21 cellular contexts compared by ENCODE assay signal in the genomic region with DNA sequence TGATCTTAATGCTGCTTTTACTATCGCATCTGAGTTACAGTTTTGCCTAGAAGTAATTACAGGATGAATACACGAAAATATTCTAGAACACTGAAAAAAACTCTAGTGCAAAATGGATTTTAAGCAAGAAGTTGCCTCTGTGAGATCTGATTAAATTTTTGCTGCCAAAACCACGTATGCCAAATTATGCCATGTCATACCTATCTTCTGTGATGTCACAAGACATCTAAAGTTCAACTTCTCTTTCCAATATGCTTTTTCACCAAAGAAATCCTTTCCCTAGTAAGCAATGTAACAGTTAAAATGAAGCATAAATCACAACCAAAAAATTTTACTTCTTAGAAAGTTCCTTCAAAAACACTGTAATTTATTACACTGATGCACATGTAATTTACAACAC.
"Had no signal": no experiment of that assay in that cellular context is flagged by ENCODE, and none has a peak within 500 bp of the region (broad histone marks: within the 10 kb centered on the region; RNA-seq: fewer than 3 reads in every experiment).

No MANE protein-coding gene starts in this region.

- H3K4me3 ChIP-seq: gastrocnemius medialis, thyroid gland had no signal

- H3K36me3 Mint-ChIP-seq: activated naive CD4-positive, alpha-beta T cell treated with anti-CD3 and anti-CD28 coated beads, Interleukin-2, amount 10 ng/mL, durations not matched to agents 7 days and 5 days had no signal

- H3K27me3 ChIP-seq: brain microvascular endothelial cell, gastrocnemius medialis, thyroid gland had no signal

- H3K4me3 Mint-ChIP-seq: activated CD4-positive, alpha-beta T cell treated with anti-CD3 and anti-CD28 coated beads, Interleukin-2, amount 10 ng/mL, durations not matched to agents 7 days and 5 days; activated CD8-positive, alpha-beta T cell treated with anti-CD3 and anti-CD28 coated beads, Interleukin-2, amount 10 ng/mL, durations not matched to agents 7 days and 5 days; activated naive CD4-positive, alpha-beta T cell treated with anti-CD3 and anti-CD28 coated beads, Interleukin-2, amount 10 ng/mL, durations not matched to agents 7 days and 5 days; activated naive CD8-positive, alpha-beta T cell treated with anti-CD3 and anti-CD28 coated beads, Interleukin-2, amount 50 U/mL, for 24 hours; activated T-cell treated with anti-CD3 and anti-CD28 coated beads, Interleukin-2, amount 50 U/mL, for 4 hours; mesothelial cell of epicardium had no signal

- ATAC-seq: activated CD4-positive, CD25-positive, alpha-beta regulatory T cell treated with anti-CD3 and anti-CD28 coated beads, Interleukin-2, amount 50 U/mL, for 24 hours; activated CD8-positive, alpha-beta T cell treated with anti-CD3 and anti-CD28 coated beads, Interleukin-2, amount 10 ng/mL, durations not matched to agents 7 days and 5 days; activated naive CD8-positive, alpha-beta T cell treated with anti-CD3 and anti-CD28 coated beads, Interleukin-2, amount 50 U/mL, for 24 hours; activated T-cell treated with anti-CD3 and anti-CD28 coated beads, Interleukin-2, amount 50 U/mL, for 4 hours; gastrocnemius medialis; left lobe of liver had no signal

- H3K4me1 Mint-ChIP-seq: activated naive CD4-positive, alpha-beta T cell treated with anti-CD3 and anti-CD28 coated beads, Interleukin-2, amount 10 ng/mL, durations not matched to agents 7 days and 5 days had no signal

- FAIRE-seq: colon, kidney, TTC549 had no signal

- H3K9me3 Mint-ChIP-seq: activated CD4-positive, alpha-beta T cell treated with anti-CD3 and anti-CD28 coated beads, Interleukin-2, amount 10 ng/mL, durations not matched to agents 7 days and 5 days; activated naive CD4-positive, alpha-beta T cell treated with anti-CD3 and anti-CD28 coated beads, Interleukin-2, amount 10 ng/mL, durations not matched to agents 7 days and 5 days; activated naive CD8-positive, alpha-beta T cell treated with anti-CD3 and anti-CD28 coated beads, Interleukin-2, amount 50 U/mL, for 24 hours; activated T-cell treated with anti-CD3 and anti-CD28 coated beads, Interleukin-2, amount 50 U/mL, for 4 hours had no signal

- H3K27ac ChIP-seq: brain microvascular endothelial cell, gastrocnemius medialis, thyroid gland had no signal

- H3K27me3 Mint-ChIP-seq: activated CD4-positive, alpha-beta T cell treated with anti-CD3 and anti-CD28 coated beads, Interleukin-2, amount 10 ng/mL, durations not matched to agents 7 days and 5 days; activated naive CD4-positive, alpha-beta T cell treated with anti-CD3 and anti-CD28 coated beads, Interleukin-2, amount 10 ng/mL, durations not matched to agents 7 days and 5 days; activated naive CD8-positive, alpha-beta T cell treated with anti-CD3 and anti-CD28 coated beads, Interleukin-2, amount 50 U/mL, for 24 hours had no signal

- DNase-seq: activated CD4-positive, alpha-beta T cell treated with anti-CD3 and anti-CD28 coated beads, Interleukin-2, amount 10 ng/mL, durations not matched to agents 7 days and 5 days; activated CD8-positive, alpha-beta T cell treated with anti-CD3 and anti-CD28 coated beads, Interleukin-2, amount 10 ng/mL, durations not matched to agents 7 days and 5 days; activated naive CD4-positive, alpha-beta T cell treated with anti-CD3 and anti-CD28 coated beads, Interleukin-2, amount 10 ng/mL, durations not matched to agents 7 days and 5 days; activated naive CD8-positive, alpha-beta T cell treated with anti-CD3 and anti-CD28 coated beads, Interleukin-2, amount 50 U/mL, for 24 hours; activated T-cell treated with anti-CD3 and anti-CD28 coated beads, Interleukin-2, amount 50 U/mL, for 4 hours; anterior cingulate cortex; brain microvascular endothelial cell; central memory CD4-positive, alpha-beta T cell; gastrocnemius medialis; head of caudate nucleus; kidney; occipital lobe; retina; stimulated activated CD8-positive, alpha-beta memory T cell treated with anti-CD3 and anti-CD28 coated beads, Interleukin-4, amount 100 ng/mL, for 48 hours; stimulated activated naive CD4-positive, alpha-beta T cell; thyroid gland had no signal

- H3K27ac Mint-ChIP-seq: activated CD4-positive, alpha-beta T cell treated with anti-CD3 and anti-CD28 coated beads, Interleukin-2, amount 10 ng/mL, durations not matched to agents 7 days and 5 days; activated CD8-positive, alpha-beta T cell treated with anti-CD3 and anti-CD28 coated beads, Interleukin-2, amount 10 ng/mL, durations not matched to agents 7 days and 5 days; activated naive CD4-positive, alpha-beta T cell treated with anti-CD3 and anti-CD28 coated beads, Interleukin-2, amount 10 ng/mL, durations not matched to agents 7 days and 5 days; activated naive CD8-positive, alpha-beta T cell treated with anti-CD3 and anti-CD28 coated beads, Interleukin-2, amount 50 U/mL, for 24 hours; mesothelial cell of epicardium had no signal

- H3K9me3 ChIP-seq: gastrocnemius medialis, thyroid gland had no signal

- H3K36me3 ChIP-seq: brain microvascular endothelial cell, gastrocnemius medialis, thyroid gland had no signal
